9 cellular contexts compared by ENCODE assay signal in genomic region chr2:133568172-133568571, GRCh38. TPM values are rescaled to one million over a fixed set of nuclear protein-coding genes. Genes with fewer than 3 reads are reported as not detected.
DNase-seq lines count a peak whose midpoint lies in the region; ATAC-seq, FAIRE-seq and TF ChIP-seq lines count a peak whose summit lies in the region.
"Had no signal": no experiment of that assay in that cellular context is flagged by ENCODE, and none has a peak within 500 bp of the region (broad histone marks: within the 10 kb centered on the region; RNA-seq: fewer than 3 reads in every experiment).

Gene NCKAP5 (minus strand): TSS chr2:133568463. CDS start chr2:133517526, 50,937 bp downstream.

- DNase-seq in A549 (ENCODE audit: low read depth in 1 of 2, low spot score in 1 of 2) (peak; percentile 38 to 42), NCI-H345 treated with DMSO at 0.1 percent for 48 hours (lab: John Stamatoyannopoulos, UW; ENCODE audit: unreplicated experiment) (peak; percentile 26), fibroblast of peridontal ligament (ENCODE audit: extremely low read depth) (peak; percentile 70), A172 (ENCODE audit: low spot score) (no peak), NCI-H1092 treated with DMSO at 0.1 percent for 48 hours (lab: John Stamatoyannopoulos, UW) (no peak)

- peak within 1 kb of the TSS; percentile 26 to 75 for H3K27ac ChIP-seq in A549
- H3K27ac ChIP-seq in muscle layer of colon (ENCODE audit: low read depth, low read length): no peak within 1 kb of the TSS

- H3K36me3 ChIP-seq in muscle layer of colon (ENCODE audit: insufficient read depth, low read length): no peaks in the 10 kb centered on the region

- POLR2A ChIA-PET in A549 (lab: Yijun Ruan, JAX): no interaction called here

- H3K27me3 ChIP-seq in muscle layer of colon (ENCODE audit: control insufficient read depth in 1 of 2, insufficient read depth in 2 of 2, low read length in 2 of 2): no peaks in the 10 kb centered on the region

- CTCF ChIA-PET in A549 (lab: Yijun Ruan, JAX): interaction anchor here (0.7 to 3.7 kb wide), 8 partner anchors 9 to 305 kb away, joined by 3 to 21 read pairs (median 6); no protein-coding TSS in a partner anchor

- H3K4me3 ChIP-seq in A549 (peak within 1 kb of the TSS; percentile 35), muscle layer of colon (ENCODE audit: low read depth in 1 of 2, low read length in 2 of 2) (peak within 1 kb of the TSS; percentile 33 to 44)

- FAIRE-seq in A549 (lab: Jason Lieb, UNC): no peak
- FAIRE-seq: colon had no signal

- TF ChIP-seq RAD21 in A549 (conservative IDR thresholded peaks at IDR 0.05 in 1 of 2, IDR thresholded peaks at IDR 0.05 in 1 of 2): no peak

- H3K4me2 ChIP-seq in A549: peak within 1 kb of the TSS; percentile 80

- 4% methylated on average over 12 of the region's 12 CpGs for whole genome bisulfite sequencing in A549 (ENCODE audit: missing lambda C conversion rate)

- peak; percentile 79 to 84; a peak in 5 of 6 replicates for ATAC-seq in A549
- ATAC-seq in HG03097 (IDR thresholded peaks at IDR 0.05; ENCODE audit: low FRiP score, unreplicated experiment): no peak
- ATAC-seq in GM21529 (IDR thresholded peaks at IDR 0.05; ENCODE audit: unreplicated experiment): no peak

- peaks cover 31% of the 10 kb centered on the region for H3K4me1 ChIP-seq in A549
- peaks cover 5% of the 10 kb centered on the region for H3K4me1 ChIP-seq in muscle layer of colon (ENCODE audit: insufficient read depth, low read length)

- TF ChIP-seq EP300 in A549 (IDR thresholded peaks at IDR 0.05): no peak

- no peaks in the 10 kb centered on the region for H3K9me3 ChIP-seq in A549
- H3K9me3 ChIP-seq in muscle layer of colon (ENCODE audit: low read length): no peaks in the 10 kb centered on the region

- no peak within 1 kb of the TSS for H3K9ac ChIP-seq in muscle layer of colon (ENCODE audit: low read length)

- TF ChIP-seq CTCF in A549 (IDR thresholded peaks at IDR 0.05): no peak

- TF ChIP-seq POLR2A in A549 (IDR thresholded peaks at IDR 0.05; ENCODE audit: low read length): no peak

TF ChIP-seq in A549, 52 proteins besides CTCF, POLR2A, EP300 and RAD21:
- TF ChIP-seq NPAS2 (CRISPR knock-in tag; IDR thresholded peaks at IDR 0.05; ENCODE audit: borderline replicate concordance) (no peak), HEYL (CRISPR knock-in tag; IDR thresholded peaks at IDR 0.05) (no peak), RCOR1 (IDR thresholded peaks at IDR 0.05; ENCODE audit: low read depth, low read length) (no peak), BHLHE40 (IDR thresholded peaks at IDR 0.05; ENCODE audit: low read depth, low read length) (no peak), BCL3 (IDR thresholded peaks at IDR 0.05) (no peak), MAZ (IDR thresholded peaks at IDR 0.05; ENCODE audit: borderline replicate concordance, low read depth, low read length) (no peak), CBX8 (IDR thresholded peaks at IDR 0.05) (no peak), E2F6 (IDR thresholded peaks at IDR 0.05; ENCODE audit: borderline replicate concordance, low read depth) (no peak)

RNA-seq across cellular contexts. Expression of gene NCKAP5, which starts in this region (rescaled TPM):
- polyA plus RNA-seq in A549 (2011; rRNA removed): 2.9 and 3.0 TPM in 2 replicates
- 1.1 and 1.3 TPM in 2 replicates for polyA plus RNA-seq in A549 (2012; cell fraction: cytosol; rRNA removed)
- 1.2 and 1.7 TPM in 2 replicates for polyA plus RNA-seq in A549 (2012; cell fraction: nucleus; rRNA removed)
- polyA plus RNA-seq in A549 (2017; fragmentation: RNase III; extraction: RNeasy Plus Mini Kit Qiagen cat#74134 plus additional on column Dnase treatment): 2.9 to 4.1 TPM (median 3.8 TPM) in 3 replicates
- polyA minus RNA-seq in A549 (2011; rRNA and poly(A)+ RNA removed): 3.7 and 4.7 TPM in 2 replicates
- total RNA-seq in A172 (2014; rRNA removed; shearing (Covaris generic)): 0.07 and 3.7 TPM in 2 replicates

Comparison
In these comparisons a context has a peak if more than half of its experiments do, and no peak if none do; other contexts are left out.
1. ATAC-seq: peak in A549 (2 of 2); none in HG03097 (single experiment) and GM21529 (single experiment).
2. DNase-seq: peak in A549 (2 of 2), NCI-H345 treated with DMSO at 0.1 percent for 48 hours (single experiment) and fibroblast of peridontal ligament (single experiment); none in A172 (single experiment) and NCI-H1092 treated with DMSO at 0.1 percent for 48 hours (single experiment).